Comparison of ENCODE assay signal across 9 cellular contexts in genomic region chr16:71276589-71277334, GRCh38. TPM values are rescaled to one million over a fixed set of nuclear protein-coding genes. Genes with fewer than 3 reads are reported as not detected.
"Had no signal": no experiment of that assay in that cellular context is flagged by ENCODE, and none has a peak within 500 bp of the region (broad histone marks: within the 10 kb centered on the region; RNA-seq: fewer than 3 reads in every experiment).

No MANE protein-coding gene starts in this region.

- DNase-seq: GM23248, GOT3, H7, HFFc6, IMR-90, KBM-7 had no signal

- H3K36me3 ChIP-seq: HAP-1 had no signal

- H3K9me3 ChIP-seq: HAP-1 had no signal

- H3K4me3 Mint-ChIP-seq: HFFc6 had no signal

- H3K4me3 ChIP-seq: GM23248, HAP-1 had no signal

- H3K4me1 ChIP-seq: HAP-1 had no signal

- H3K27ac Mint-ChIP-seq: HFFc6 had no signal

- ATAC-seq: HCT116, HepG2 had no signal

- H3K27ac ChIP-seq: GM23248 had no signal

RNA-seq across cellular contexts. Expression of gene HYDIN, which starts 46.2 kb away (rescaled TPM):
- total RNA-seq: HepG2 had no signal
